In the genomic region with DNA sequence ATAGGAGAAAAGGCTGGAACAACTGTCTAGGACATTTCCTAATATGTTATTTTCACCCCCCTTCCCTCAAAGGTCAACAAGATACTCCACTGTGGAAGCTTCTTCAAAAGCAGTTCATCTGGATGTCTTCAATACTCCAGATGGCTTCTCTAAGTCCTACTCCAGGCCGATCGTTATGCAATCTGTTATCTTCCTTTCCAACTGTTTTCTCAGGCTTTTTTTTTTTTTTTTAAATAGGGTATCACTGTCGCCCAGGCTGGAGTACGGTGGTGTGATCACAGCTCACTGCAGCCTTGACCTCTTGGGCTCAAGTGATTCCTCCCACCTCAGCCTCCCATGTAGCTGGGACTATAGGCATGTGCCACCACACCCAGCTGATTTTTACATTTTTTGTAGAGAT, we compare ENCODE assay signal across 1 cellular context.
TF ChIP-seq lines count a peak whose summit lies in the region.

No MANE protein-coding gene starts in this region.

TF ChIP-seq in HepG2, 621 proteins besides CTCF, POLR2A, EP300 and RAD21 (continued from another document):
- TF ChIP-seq RARA (CRISPR knock-in tag; IDR thresholded peaks at IDR 0.05) (peak; percentile 20; the same call in 1 of the 2 replicates), ZNF18 (CRISPR knock-in tag; IDR thresholded peaks at IDR 0.05; ENCODE audit: insufficient replicate concordance) (peak; percentile 51), SOX6 (IDR thresholded peaks at IDR 0.05) (no peak), SOX6 (CRISPR knock-in tag; IDR thresholded peaks at IDR 0.05) (peak; percentile 33; the same call in 1 of the 2 replicates), ZMYM3 (CRISPR knock-in tag; IDR thresholded peaks at IDR 0.05) (0 out of 2 replicates have a peak, but pooled peaks have one; percentile 48), SP4 (CRISPR knock-in tag; IDR thresholded peaks at IDR 0.05) (no peak), NR2F6 (IDR thresholded peaks at IDR 0.05) (peak; percentile 57), NR2F6 (CRISPR knock-in tag; IDR thresholded peaks at IDR 0.05) (peak; percentile 57; the same call in 1 of the 2 replicates), GATAD2A (CRISPR knock-in tag; IDR thresholded peaks at IDR 0.05) (0 out of 2 replicates have a peak, but pooled peaks have one; percentile 14), TFAP4 (IDR thresholded peaks at IDR 0.05; ENCODE audit: borderline replicate concordance, low read depth) (peak; percentile 27; the same call in 1 of the 2 replicates), CHD2 (IDR thresholded peaks at IDR 0.05; ENCODE audit: low read depth, low read length) (no peak), SOX13 (IDR thresholded peaks at IDR 0.05) (no peak), SOX13 (CRISPR knock-in tag; conservative IDR thresholded peaks at IDR 0.05 in 1 of 2, IDR thresholded peaks at IDR 0.05 in 1 of 2) (0 out of 4 replicates have a peak, but pooled peaks of 1 of the 2 experiments have one; percentile 28), CEBPG (CRISPR knock-in tag; IDR thresholded peaks at IDR 0.05) (0 out of 2 replicates have a peak, but pooled peaks have one; percentile 32), ZNF263 (CRISPR knock-in tag; IDR thresholded peaks at IDR 0.05) (peak; percentile 94)
- TF ChIP-seq, protein P1, sequence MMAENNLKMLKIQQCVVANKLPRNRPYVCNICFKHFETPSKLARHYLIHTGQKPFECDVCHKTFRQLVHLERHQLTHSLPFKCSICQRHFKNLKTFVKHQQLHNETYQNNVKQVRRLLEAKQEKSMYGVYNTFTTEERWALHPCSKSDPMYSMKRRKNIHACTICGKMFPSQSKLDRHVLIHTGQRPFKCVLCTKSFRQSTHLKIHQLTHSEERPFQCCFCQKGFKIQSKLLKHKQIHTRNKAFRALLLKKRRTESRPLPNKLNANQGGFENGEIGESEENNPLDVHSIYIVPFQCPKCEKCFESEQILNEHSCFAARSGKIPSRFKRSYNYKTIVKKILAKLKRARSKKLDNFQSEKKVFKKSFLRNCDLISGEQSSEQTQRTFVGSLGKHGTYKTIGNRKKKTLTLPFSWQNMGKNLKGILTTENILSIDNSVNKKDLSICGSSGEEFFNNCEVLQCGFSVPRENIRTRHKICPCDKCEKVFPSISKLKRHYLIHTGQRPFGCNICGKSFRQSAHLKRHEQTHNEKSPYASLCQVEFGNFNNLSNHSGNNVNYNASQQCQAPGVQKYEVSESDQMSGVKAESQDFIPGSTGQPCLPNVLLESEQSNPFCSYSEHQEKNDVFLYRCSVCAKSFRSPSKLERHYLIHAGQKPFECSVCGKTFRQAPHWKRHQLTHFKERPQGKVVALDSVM (CRISPR knock-in tag; IDR thresholded peaks at IDR 0.05), result peak; percentile 39; the same call in 1 of the 2 replicates
